ENCODE assay signal across 15 cellular contexts in genomic region chr7:55325371-55325792, GRCh38. TPM values are rescaled to one million over a fixed set of nuclear protein-coding genes. Genes with fewer than 3 reads are reported as not detected.
DNase-seq lines count a peak whose midpoint lies in the region; ATAC-seq and TF ChIP-seq lines count a peak whose summit lies in the region.
"Had no signal": no experiment of that assay in that cellular context is flagged by ENCODE, and none has a peak within 500 bp of the region (broad histone marks: within the 10 kb centered on the region; RNA-seq: fewer than 3 reads in every experiment).

No MANE protein-coding gene starts in this region.

- H3K36me3 Mint-ChIP-seq in CD8-positive, alpha-beta memory T cell, result peaks cover 0 to 12% (median 0%) of the 10 kb centered on the region in 3 donors
- H3K36me3 Mint-ChIP-seq: naive thymus-derived CD8-positive, alpha-beta T cell had no signal

- no peak for TF ChIP-seq EP300 in suprapubic skin (IDR thresholded peaks at IDR 0.05)

- TF ChIP-seq POLR2A in suprapubic skin (IDR thresholded peaks at IDR 0.05), result no peak

- POLR2A ChIA-PET in CD8-positive, alpha-beta memory T cell (lab: Charles Lee), result no interaction called here

- H3K9me3 Mint-ChIP-seq in CD8-positive, alpha-beta memory T cell, result peaks cover 0 to 4% (median 0%) of the 10 kb centered on the region in 5 donors

- H3K4me1 Mint-ChIP-seq in CD8-positive, alpha-beta memory T cell, result no peaks in the 10 kb centered on the region
- H3K4me1 Mint-ChIP-seq: naive thymus-derived CD8-positive, alpha-beta T cell had no signal

- DNase-seq in DMS 273 (lab: John Stamatoyannopoulos, UW; ENCODE audit: unreplicated experiment) (peak; percentile 76), NCI-H446 treated with DMSO at 0.1 percent for 48 hours (lab: John Stamatoyannopoulos, UW) (peak; percentile 85), fibroblast of gingiva (ENCODE audit: low read depth) (peak; percentile 93), pons (ENCODE audit: low spot score) (peak; percentile 2), suprapubic skin (ENCODE audit: low spot score in 2 of 2) (no peak), retina (no peak)
- no peak for DNase-seq in CD8-positive, alpha-beta memory T cell
- DNase-seq: activated CD4-positive, alpha-beta T cell treated with anti-CD3 and anti-CD28 coated beads, Interleukin-2, amount 50 U/mL, for 48 hours; naive thymus-derived CD8-positive, alpha-beta T cell; NCI-H2081; stimulated activated CD4-positive, alpha-beta T cell treated with anti-CD3 and anti-CD28 coated beads, Interleukin-2, amount 100 ng/mL, for 24 hours; thyroid gland had no signal

- no peak overlapping the region for H3K4me3 ChIP-seq in CD8-positive, alpha-beta memory T cell (ENCODE audit: low read length)
- no peak overlapping the region for H3K4me3 ChIP-seq in suprapubic skin
- H3K4me3 ChIP-seq: hepatocyte, SK-N-MC, thyroid gland had no signal

- H3K36me3 ChIP-seq in CD8-positive, alpha-beta memory T cell (ENCODE audit: insufficient read depth, low read length), result no peaks in the 10 kb centered on the region
- no peaks in the 10 kb centered on the region for H3K36me3 ChIP-seq in suprapubic skin
- H3K36me3 ChIP-seq: thyroid gland had no signal

- WGBS in suprapubic skin, result 22% methylated on average over 5 of the region's 5 CpGs

- CTCF ChIA-PET in CD8-positive, alpha-beta memory T cell (lab: Charles Lee), result no interaction called here

- H3K27ac Mint-ChIP-seq in CD8-positive, alpha-beta memory T cell, result no peak overlapping the region
- H3K27ac Mint-ChIP-seq: naive thymus-derived CD8-positive, alpha-beta T cell had no signal

- no peak overlapping the region for H3K27ac ChIP-seq in CD8-positive, alpha-beta memory T cell (ENCODE audit: low read depth, low read length)
- H3K27ac ChIP-seq in suprapubic skin, result no peak overlapping the region
- H3K27ac ChIP-seq: hepatocyte, SK-N-MC, thyroid gland had no signal

- no peak overlapping the region for H3K4me3 Mint-ChIP-seq in CD8-positive, alpha-beta memory T cell
- H3K4me3 Mint-ChIP-seq: naive thymus-derived CD8-positive, alpha-beta T cell had no signal

- ATAC-seq in HG02973 (IDR thresholded peaks at IDR 0.05; ENCODE audit: unreplicated experiment), result no peak
- ATAC-seq: naive thymus-derived CD8-positive, alpha-beta T cell had no signal

- H3K27me3 ChIP-seq in CD8-positive, alpha-beta memory T cell (ENCODE audit: insufficient read depth, low read length, poor library complexity, severe bottlenecking), result peaks cover 3% of the 10 kb centered on the region
- no peaks in the 10 kb centered on the region for H3K27me3 ChIP-seq in suprapubic skin
- H3K27me3 ChIP-seq: hepatocyte, thyroid gland had no signal

- H3K27me3 Mint-ChIP-seq in CD8-positive, alpha-beta memory T cell, result peaks cover 0 to 3% of the 10 kb centered on the region in 2 donors

- H3K4me1 ChIP-seq in CD8-positive, alpha-beta memory T cell (ENCODE audit: insufficient read depth, low read length), result no peaks in the 10 kb centered on the region
- H3K4me1 ChIP-seq in suprapubic skin, result peaks cover 6% of the 10 kb centered on the region
- H3K4me1 ChIP-seq: thyroid gland had no signal

- no peaks in the 10 kb centered on the region for H3K9me3 ChIP-seq in CD8-positive, alpha-beta memory T cell (ENCODE audit: low read length)
- H3K9me3 ChIP-seq in suprapubic skin, result no peaks in the 10 kb centered on the region
- H3K9me3 ChIP-seq: thyroid gland had no signal

- TF ChIP-seq CTCF in suprapubic skin (IDR thresholded peaks at IDR 0.05), result no peak

RNA-seq across cellular contexts. Expression of gene LANCL2, which starts 39.8 kb away (rescaled TPM):
- total RNA-seq in CD8-positive, alpha-beta memory T cell, result 10 to 100 TPM; 22.1 to 24.1 TPM
- polyA plus RNA-seq in CD8-positive, alpha-beta memory T cell, result 7.4 TPM
- 10 to 100 TPM; 11.4 to 22.9 (median 17.7) TPM for total RNA-seq in suprapubic skin

Comparison
In these comparisons a context has a peak if more than half of its experiments do, and no peak if none do; other contexts are left out.
1. DNase-seq: peak in DMS 273 (single experiment), NCI-H446 treated with DMSO at 0.1 percent for 48 hours (single experiment), fibroblast of gingiva (single experiment) and pons (single experiment); none in CD8-positive, alpha-beta memory T cell (0 of 5), suprapubic skin (0 of 2) and retina (single experiment).